1 cellular context compared by ENCODE assay signal in the genomic region with DNA sequence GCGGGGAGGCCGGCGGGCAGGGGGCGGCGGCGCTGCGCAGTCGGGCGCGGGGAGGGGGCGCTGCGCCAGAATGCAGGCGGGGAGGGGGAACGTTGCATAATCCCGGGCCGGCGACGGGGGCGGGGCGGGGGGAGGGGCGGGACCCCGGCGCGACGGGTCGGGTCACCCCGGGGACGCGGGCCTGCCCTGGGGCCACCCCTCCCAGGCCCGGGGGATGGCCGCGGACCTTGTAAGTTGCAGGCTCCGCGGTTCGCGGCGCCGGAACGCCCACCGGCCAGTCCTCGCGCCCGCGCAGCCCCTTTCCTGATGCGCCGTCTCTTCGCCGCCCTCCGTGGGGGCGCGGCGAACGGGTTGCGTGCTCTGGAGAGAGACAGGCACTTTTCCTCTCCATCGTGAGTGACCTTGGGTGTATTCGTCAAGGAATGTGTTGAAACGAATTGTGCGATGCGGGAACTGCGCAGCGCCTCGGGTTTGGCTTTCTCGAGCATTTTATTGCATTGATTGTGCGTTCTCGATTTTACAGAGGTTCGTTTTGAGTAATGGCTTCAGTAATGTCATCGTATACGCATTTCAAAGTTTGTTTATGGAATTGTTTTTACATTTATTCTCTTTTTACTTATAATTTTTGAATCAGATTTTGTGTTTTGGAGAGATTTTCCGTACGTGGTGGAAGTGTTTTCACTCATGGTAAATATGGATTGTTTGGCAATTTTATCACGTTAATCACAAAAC.
TF ChIP-seq lines count a peak whose summit lies in the region.

No MANE protein-coding gene starts in this region.

TF ChIP-seq in HepG2, 621 proteins besides CTCF, POLR2A, EP300 and RAD21 (continued from another document and continues in another):
- TF ChIP-seq, protein P1, sequence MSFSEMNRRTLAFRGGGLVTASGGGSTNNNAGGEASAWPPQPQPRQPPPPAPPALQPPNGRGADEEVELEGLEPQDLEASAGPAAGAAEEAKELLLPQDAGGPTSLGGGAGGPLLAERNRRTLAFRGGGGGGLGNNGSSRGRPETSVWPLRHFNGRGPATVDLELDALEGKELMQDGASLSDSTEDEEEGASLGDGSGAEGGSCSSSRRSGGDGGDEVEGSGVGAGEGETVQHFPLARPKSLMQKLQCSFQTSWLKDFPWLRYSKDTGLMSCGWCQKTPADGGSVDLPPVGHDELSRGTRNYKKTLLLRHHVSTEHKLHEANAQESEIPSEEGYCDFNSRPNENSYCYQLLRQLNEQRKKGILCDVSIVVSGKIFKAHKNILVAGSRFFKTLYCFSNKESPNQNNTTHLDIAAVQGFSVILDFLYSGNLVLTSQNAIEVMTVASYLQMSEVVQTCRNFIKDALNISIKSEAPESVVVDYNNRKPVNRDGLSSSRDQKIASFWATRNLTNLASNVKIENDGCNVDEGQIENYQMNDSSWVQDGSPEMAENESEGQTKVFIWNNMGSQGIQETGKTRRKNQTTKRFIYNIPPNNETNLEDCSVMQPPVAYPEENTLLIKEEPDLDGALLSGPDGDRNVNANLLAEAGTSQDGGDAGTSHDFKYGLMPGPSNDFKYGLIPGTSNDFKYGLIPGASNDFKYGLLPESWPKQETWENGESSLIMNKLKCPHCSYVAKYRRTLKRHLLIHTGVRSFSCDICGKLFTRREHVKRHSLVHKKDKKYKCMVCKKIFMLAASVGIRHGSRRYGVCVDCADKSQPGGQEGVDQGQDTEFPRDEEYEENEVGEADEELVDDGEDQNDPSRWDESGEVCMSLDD (CRISPR knock-in tag; IDR thresholded peaks at IDR 0.05; ENCODE audit: borderline replicate concordance) = no peak
- TF ChIP-seq, protein P2, sequence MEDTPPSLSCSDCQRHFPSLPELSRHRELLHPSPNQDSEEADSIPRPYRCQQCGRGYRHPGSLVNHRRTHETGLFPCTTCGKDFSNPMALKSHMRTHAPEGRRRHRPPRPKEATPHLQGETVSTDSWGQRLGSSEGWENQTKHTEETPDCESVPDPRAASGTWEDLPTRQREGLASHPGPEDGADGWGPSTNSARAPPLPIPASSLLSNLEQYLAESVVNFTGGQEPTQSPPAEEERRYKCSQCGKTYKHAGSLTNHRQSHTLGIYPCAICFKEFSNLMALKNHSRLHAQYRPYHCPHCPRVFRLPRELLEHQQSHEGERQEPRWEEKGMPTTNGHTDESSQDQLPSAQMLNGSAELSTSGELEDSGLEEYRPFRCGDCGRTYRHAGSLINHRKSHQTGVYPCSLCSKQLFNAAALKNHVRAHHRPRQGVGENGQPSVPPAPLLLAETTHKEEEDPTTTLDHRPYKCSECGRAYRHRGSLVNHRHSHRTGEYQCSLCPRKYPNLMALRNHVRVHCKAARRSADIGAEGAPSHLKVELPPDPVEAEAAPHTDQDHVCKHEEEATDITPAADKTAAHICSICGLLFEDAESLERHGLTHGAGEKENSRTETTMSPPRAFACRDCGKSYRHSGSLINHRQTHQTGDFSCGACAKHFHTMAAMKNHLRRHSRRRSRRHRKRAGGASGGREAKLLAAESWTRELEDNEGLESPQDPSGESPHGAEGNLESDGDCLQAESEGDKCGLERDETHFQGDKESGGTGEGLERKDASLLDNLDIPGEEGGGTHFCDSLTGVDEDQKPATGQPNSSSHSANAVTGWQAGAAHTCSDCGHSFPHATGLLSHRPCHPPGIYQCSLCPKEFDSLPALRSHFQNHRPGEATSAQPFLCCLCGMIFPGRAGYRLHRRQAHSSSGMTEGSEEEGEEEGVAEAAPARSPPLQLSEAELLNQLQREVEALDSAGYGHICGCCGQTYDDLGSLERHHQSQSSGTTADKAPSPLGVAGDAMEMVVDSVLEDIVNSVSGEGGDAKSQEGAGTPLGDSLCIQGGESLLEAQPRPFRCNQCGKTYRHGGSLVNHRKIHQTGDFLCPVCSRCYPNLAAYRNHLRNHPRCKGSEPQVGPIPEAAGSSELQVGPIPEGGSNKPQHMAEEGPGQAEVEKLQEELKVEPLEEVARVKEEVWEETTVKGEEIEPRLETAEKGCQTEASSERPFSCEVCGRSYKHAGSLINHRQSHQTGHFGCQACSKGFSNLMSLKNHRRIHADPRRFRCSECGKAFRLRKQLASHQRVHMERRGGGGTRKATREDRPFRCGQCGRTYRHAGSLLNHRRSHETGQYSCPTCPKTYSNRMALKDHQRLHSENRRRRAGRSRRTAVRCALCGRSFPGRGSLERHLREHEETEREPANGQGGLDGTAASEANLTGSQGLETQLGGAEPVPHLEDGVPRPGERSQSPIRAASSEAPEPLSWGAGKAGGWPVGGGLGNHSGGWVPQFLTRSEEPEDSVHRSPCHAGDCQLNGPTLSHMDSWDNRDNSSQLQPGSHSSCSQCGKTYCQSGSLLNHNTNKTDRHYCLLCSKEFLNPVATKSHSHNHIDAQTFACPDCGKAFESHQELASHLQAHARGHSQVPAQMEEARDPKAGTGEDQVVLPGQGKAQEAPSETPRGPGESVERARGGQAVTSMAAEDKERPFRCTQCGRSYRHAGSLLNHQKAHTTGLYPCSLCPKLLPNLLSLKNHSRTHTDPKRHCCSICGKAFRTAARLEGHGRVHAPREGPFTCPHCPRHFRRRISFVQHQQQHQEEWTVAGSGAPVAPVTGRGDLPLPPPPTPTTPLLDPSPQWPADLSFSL (CRISPR knock-in tag; IDR thresholded peaks at IDR 0.05) = no peak
- TF ChIP-seq, protein P3, sequence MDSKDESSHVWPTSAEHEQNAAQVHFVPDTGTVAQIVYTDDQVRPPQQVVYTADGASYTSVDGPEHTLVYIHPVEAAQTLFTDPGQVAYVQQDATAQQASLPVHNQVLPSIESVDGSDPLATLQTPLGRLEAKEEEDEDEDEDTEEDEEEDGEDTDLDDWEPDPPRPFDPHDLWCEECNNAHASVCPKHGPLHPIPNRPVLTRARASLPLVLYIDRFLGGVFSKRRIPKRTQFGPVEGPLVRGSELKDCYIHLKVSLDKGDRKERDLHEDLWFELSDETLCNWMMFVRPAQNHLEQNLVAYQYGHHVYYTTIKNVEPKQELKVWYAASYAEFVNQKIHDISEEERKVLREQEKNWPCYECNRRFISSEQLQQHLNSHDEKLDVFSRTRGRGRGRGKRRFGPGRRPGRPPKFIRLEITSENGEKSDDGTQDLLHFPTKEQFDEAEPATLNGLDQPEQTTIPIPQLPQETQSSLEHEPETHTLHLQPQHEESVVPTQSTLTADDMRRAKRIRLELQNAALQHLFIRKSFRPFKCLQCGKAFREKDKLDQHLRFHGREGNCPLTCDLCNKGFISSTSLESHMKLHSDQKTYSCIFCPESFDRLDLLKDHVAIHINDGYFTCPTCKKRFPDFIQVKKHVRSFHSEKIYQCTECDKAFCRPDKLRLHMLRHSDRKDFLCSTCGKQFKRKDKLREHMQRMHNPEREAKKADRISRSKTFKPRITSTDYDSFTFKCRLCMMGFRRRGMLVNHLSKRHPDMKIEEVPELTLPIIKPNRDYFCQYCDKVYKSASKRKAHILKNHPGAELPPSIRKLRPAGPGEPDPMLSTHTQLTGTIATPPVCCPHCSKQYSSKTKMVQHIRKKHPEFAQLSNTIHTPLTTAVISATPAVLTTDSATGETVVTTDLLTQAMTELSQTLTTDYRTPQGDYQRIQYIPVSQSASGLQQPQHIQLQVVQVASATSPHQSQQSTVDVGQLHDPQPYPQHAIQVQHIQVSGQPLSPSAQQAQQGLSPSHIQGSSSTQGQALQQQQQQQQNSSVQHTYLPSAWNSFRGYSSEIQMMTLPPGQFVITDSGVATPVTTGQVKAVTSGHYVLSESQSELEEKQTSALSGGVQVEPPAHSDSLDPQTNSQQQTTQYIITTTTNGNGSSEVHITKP (CRISPR knock-in tag; IDR thresholded peaks at IDR 0.05; ENCODE audit: low read depth) = no peak
- TF ChIP-seq ZNF891 (CRISPR knock-in tag; IDR thresholded peaks at IDR 0.05) (0 out of 2 replicates have a peak, but pooled peaks have one; percentile 46), FOXK2 (IDR thresholded peaks at IDR 0.05) (no peak), TMF1 (CRISPR knock-in tag; IDR thresholded peaks at IDR 0.05; ENCODE audit: low read depth) (no peak), KDM3A (CRISPR knock-in tag; IDR thresholded peaks at IDR 0.05; ENCODE audit: low read depth) (no peak), ZEB1 (IDR thresholded peaks at IDR 0.05; ENCODE audit: insufficient replicate concordance, low read depth) (no peak), ZNF550 (CRISPR knock-in tag; IDR thresholded peaks at IDR 0.05; ENCODE audit: borderline replicate concordance) (no peak), ADNP (CRISPR knock-in tag; IDR thresholded peaks at IDR 0.05) (no peak), SUZ12 (IDR thresholded peaks at IDR 0.05; ENCODE audit: low read depth, low read length) (no peak), CHCHD3 (CRISPR knock-in tag; IDR thresholded peaks at IDR 0.05) (no peak), PHF8 (CRISPR knock-in tag; IDR thresholded peaks at IDR 0.05) (peak; percentile 47), HES4 (CRISPR knock-in tag; IDR thresholded peaks at IDR 0.05; ENCODE audit: borderline replicate concordance) (no peak)
- TF ChIP-seq, protein P4, sequence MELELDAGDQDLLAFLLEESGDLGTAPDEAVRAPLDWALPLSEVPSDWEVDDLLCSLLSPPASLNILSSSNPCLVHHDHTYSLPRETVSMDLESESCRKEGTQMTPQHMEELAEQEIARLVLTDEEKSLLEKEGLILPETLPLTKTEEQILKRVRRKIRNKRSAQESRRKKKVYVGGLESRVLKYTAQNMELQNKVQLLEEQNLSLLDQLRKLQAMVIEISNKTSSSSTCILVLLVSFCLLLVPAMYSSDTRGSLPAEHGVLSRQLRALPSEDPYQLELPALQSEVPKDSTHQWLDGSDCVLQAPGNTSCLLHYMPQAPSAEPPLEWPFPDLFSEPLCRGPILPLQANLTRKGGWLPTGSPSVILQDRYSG (CRISPR knock-in tag; IDR thresholded peaks at IDR 0.05) = no peak
- TF ChIP-seq, protein P5, sequence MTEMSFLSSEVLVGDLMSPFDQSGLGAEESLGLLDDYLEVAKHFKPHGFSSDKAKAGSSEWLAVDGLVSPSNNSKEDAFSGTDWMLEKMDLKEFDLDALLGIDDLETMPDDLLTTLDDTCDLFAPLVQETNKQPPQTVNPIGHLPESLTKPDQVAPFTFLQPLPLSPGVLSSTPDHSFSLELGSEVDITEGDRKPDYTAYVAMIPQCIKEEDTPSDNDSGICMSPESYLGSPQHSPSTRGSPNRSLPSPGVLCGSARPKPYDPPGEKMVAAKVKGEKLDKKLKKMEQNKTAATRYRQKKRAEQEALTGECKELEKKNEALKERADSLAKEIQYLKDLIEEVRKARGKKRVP (CRISPR knock-in tag; IDR thresholded peaks at IDR 0.05) = no peak
- TF ChIP-seq, protein P6, sequence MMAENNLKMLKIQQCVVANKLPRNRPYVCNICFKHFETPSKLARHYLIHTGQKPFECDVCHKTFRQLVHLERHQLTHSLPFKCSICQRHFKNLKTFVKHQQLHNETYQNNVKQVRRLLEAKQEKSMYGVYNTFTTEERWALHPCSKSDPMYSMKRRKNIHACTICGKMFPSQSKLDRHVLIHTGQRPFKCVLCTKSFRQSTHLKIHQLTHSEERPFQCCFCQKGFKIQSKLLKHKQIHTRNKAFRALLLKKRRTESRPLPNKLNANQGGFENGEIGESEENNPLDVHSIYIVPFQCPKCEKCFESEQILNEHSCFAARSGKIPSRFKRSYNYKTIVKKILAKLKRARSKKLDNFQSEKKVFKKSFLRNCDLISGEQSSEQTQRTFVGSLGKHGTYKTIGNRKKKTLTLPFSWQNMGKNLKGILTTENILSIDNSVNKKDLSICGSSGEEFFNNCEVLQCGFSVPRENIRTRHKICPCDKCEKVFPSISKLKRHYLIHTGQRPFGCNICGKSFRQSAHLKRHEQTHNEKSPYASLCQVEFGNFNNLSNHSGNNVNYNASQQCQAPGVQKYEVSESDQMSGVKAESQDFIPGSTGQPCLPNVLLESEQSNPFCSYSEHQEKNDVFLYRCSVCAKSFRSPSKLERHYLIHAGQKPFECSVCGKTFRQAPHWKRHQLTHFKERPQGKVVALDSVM (CRISPR knock-in tag; IDR thresholded peaks at IDR 0.05) = no peak
- TF ChIP-seq, protein P7, sequence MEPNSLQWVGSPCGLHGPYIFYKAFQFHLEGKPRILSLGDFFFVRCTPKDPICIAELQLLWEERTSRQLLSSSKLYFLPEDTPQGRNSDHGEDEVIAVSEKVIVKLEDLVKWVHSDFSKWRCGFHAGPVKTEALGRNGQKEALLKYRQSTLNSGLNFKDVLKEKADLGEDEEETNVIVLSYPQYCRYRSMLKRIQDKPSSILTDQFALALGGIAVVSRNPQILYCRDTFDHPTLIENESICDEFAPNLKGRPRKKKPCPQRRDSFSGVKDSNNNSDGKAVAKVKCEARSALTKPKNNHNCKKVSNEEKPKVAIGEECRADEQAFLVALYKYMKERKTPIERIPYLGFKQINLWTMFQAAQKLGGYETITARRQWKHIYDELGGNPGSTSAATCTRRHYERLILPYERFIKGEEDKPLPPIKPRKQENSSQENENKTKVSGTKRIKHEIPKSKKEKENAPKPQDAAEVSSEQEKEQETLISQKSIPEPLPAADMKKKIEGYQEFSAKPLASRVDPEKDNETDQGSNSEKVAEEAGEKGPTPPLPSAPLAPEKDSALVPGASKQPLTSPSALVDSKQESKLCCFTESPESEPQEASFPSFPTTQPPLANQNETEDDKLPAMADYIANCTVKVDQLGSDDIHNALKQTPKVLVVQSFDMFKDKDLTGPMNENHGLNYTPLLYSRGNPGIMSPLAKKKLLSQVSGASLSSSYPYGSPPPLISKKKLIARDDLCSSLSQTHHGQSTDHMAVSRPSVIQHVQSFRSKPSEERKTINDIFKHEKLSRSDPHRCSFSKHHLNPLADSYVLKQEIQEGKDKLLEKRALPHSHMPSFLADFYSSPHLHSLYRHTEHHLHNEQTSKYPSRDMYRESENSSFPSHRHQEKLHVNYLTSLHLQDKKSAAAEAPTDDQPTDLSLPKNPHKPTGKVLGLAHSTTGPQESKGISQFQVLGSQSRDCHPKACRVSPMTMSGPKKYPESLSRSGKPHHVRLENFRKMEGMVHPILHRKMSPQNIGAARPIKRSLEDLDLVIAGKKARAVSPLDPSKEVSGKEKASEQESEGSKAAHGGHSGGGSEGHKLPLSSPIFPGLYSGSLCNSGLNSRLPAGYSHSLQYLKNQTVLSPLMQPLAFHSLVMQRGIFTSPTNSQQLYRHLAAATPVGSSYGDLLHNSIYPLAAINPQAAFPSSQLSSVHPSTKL (CRISPR knock-in tag; IDR thresholded peaks at IDR 0.05) = peak; percentile 38; the same call in 1 of the 2 replicates
- TF ChIP-seq, protein P8, sequence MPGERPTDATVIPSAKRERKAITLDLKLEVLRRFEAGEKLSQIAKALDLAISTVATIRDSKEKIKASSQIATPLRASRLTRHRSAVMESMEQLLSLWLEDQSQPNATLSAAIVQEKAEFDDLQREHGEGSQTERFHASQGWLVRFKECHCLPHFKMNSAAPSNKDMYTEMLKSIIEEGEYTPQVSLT (CRISPR knock-in tag; IDR thresholded peaks at IDR 0.05; ENCODE audit: borderline replicate concordance, low read depth) = no peak
- TF ChIP-seq, protein P9, sequence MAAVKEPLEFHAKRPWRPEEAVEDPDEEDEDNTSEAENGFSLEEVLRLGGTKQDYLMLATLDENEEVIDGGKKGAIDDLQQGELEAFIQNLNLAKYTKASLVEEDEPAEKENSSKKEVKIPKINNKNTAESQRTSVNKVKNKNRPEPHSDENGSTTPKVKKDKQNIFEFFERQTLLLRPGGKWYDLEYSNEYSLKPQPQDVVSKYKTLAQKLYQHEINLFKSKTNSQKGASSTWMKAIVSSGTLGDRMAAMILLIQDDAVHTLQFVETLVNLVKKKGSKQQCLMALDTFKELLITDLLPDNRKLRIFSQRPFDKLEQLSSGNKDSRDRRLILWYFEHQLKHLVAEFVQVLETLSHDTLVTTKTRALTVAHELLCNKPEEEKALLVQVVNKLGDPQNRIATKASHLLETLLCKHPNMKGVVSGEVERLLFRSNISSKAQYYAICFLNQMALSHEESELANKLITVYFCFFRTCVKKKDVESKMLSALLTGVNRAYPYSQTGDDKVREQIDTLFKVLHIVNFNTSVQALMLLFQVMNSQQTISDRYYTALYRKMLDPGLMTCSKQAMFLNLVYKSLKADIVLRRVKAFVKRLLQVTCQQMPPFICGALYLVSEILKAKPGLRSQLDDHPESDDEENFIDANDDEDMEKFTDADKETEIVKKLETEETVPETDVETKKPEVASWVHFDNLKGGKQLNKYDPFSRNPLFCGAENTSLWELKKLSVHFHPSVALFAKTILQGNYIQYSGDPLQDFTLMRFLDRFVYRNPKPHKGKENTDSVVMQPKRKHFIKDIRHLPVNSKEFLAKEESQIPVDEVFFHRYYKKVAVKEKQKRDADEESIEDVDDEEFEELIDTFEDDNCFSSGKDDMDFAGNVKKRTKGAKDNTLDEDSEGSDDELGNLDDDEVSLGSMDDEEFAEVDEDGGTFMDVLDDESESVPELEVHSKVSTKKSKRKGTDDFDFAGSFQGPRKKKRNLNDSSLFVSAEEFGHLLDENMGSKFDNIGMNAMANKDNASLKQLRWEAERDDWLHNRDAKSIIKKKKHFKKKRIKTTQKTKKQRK (IDR thresholded peaks at IDR 0.05; ENCODE audit: low read length) = no peak
